In genomic region chrX:15738686-15739016, GRCh38 we compare ENCODE assay signal across 8 cellular contexts. TPM values are rescaled to one million over a fixed set of nuclear protein-coding genes. Genes with fewer than 3 reads are reported as not detected.
A peak's percentile ranks its signal among the peaks of the same experiment; 100 is the strongest.
DNase-seq lines count a peak whose midpoint lies in the region; ATAC-seq, FAIRE-seq and TF ChIP-seq lines count a peak whose summit lies in the region.

No MANE protein-coding gene starts in this region.

- intact Hi-C loops in CD4-positive, alpha-beta memory T cell (cut with micrococcal nuclease): loop anchor here (1.0 to 2.0 kb wide), 6 partner anchors 12 to 116 kb away; partner anchors contain the start of genes AP1S2 and ZRSR2

- H3K9me3 ChIP-seq in CD4-positive, alpha-beta memory T cell (ENCODE audit: control insufficient read depth in 1 of 2, low read length in 2 of 2): no peaks in the 10 kb centered on the region
- H3K9me3 ChIP-seq in OCI-LY3 (ENCODE audit: insufficient read depth, low read length): no peaks in the 10 kb centered on the region
- no peaks in the 10 kb centered on the region for H3K9me3 ChIP-seq in neural progenitor cell (ENCODE audit: low read depth)

- H3K4me1 ChIP-seq in CD4-positive, alpha-beta memory T cell (ENCODE audit: insufficient read depth, low read length): peaks cover 45% of the 10 kb centered on the region
- peaks cover 6% of the 10 kb centered on the region for H3K4me1 ChIP-seq in OCI-LY3 (ENCODE audit: low read length)
- peaks cover 6% of the 10 kb centered on the region for H3K4me1 ChIP-seq in neural progenitor cell

- H3K36me3 Mint-ChIP-seq in CD4-positive, alpha-beta memory T cell: peaks cover 20 to 36% of the 10 kb centered on the region in 2 donors
- peaks cover 16% of the 10 kb centered on the region for H3K36me3 Mint-ChIP-seq in neural progenitor cell

- H3K9me3 Mint-ChIP-seq in CD4-positive, alpha-beta memory T cell: peaks cover 0 to 2% (median 0%) of the 10 kb centered on the region in 8 donors
- peaks cover 2% of the 10 kb centered on the region for H3K9me3 Mint-ChIP-seq in neural progenitor cell

- in situ Hi-C loops in GM13976 (cut with MboI; ENCODE audit: low sequenced_read_pairs, unreplicated experiment): no loop called here

- H3K4me2 ChIP-seq in OCI-LY3 (ENCODE audit: low read length) (peak overlapping the region; percentile 82), neural progenitor cell (peak overlapping the region; percentile 89)

- DNase-seq in CD4-positive, alpha-beta memory T cell: no peak
- peak; percentile 13 for DNase-seq in effector CD4-positive, alpha-beta T cell
- no peak for DNase-seq in neural progenitor cell (ENCODE audit: low spot score)
- no peak for DNase-seq in GM13976 (ENCODE audit: low spot score)
- DNase-seq in GM19239 (ENCODE audit: insufficient read length, low spot score): no peak
- DNase-seq in GF-D8 (lab: John Stamatoyannopoulos, UW): no peak

- H2AFZ ChIP-seq in OCI-LY3 (ENCODE audit: low read depth, low read length): no peak overlapping the region
- H2AFZ ChIP-seq in neural progenitor cell (replicated peaks): peak overlapping the region; percentile 65

- H3K4me3 ChIP-seq in CD4-positive, alpha-beta memory T cell (ENCODE audit: low read length in 2 of 2): peak overlapping the region; percentile 57 to 81
- H3K4me3 ChIP-seq in OCI-LY3 (ENCODE audit: low read length): peak overlapping the region; percentile 73
- peak overlapping the region; percentile 72 for H3K4me3 ChIP-seq in neural progenitor cell

- H4K20me1 ChIP-seq in OCI-LY3 (ENCODE audit: insufficient read depth, low read length): no peaks in the 10 kb centered on the region
- no peaks in the 10 kb centered on the region for H4K20me1 ChIP-seq in neural progenitor cell (ENCODE audit: low read depth)

- CTCF ChIA-PET in CD4-positive, alpha-beta memory T cell (lab: Charles Lee; ENCODE audit: partially characterized antibody): interaction anchor here (0.6 to 4.2 kb wide), 11 partner anchors 9 to 116 kb away, joined by 3 to 33 read pairs (median 4); partner anchors contain the start of gene AP1S2

- H3K27ac Mint-ChIP-seq in CD4-positive, alpha-beta memory T cell: peak overlapping the region; percentile 93 to 99 (median 97)
- no peak overlapping the region for H3K27ac Mint-ChIP-seq in neural progenitor cell

- ATAC-seq in GM19324 (IDR thresholded peaks at IDR 0.05; ENCODE audit: low FRiP score, unreplicated experiment): no peak

- H3K4me1 Mint-ChIP-seq in CD4-positive, alpha-beta memory T cell: peaks cover 35 to 61% (median 49%) of the 10 kb centered on the region in 4 donors
- H3K4me1 Mint-ChIP-seq in neural progenitor cell: peaks cover 12% of the 10 kb centered on the region

- no peaks in the 10 kb centered on the region for H3K27me3 ChIP-seq in CD4-positive, alpha-beta memory T cell (ENCODE audit: insufficient read depth, low read length)
- H3K27me3 ChIP-seq in OCI-LY3 (ENCODE audit: low read depth, low read length) (0 out of 2 replicates have a peak, but pooled peaks cover 3% of the 10 kb centered on the region), neural progenitor cell (peaks cover 18% of the 10 kb centered on the region)

- no peaks in the 10 kb centered on the region for H3K79me2 ChIP-seq in OCI-LY3 (ENCODE audit: low read length)
- H3K79me2 ChIP-seq in neural progenitor cell (ENCODE audit: low read depth): no peaks in the 10 kb centered on the region

- no peak for TF ChIP-seq CTCF in OCI-LY3 (IDR thresholded peaks at IDR 0.05; ENCODE audit: low read depth, low read length)
- no peak for TF ChIP-seq CTCF in neural progenitor cell (IDR thresholded peaks at IDR 0.05)
- TF ChIP-seq CTCF in GM13976 (IDR thresholded peaks at IDR 0.05; ENCODE audit: borderline replicate concordance, control extremely low read depth, extremely low read depth, insufficient read depth, missing control alignments): no peak

- H3K9ac ChIP-seq in OCI-LY3 (ENCODE audit: low read length): no peak overlapping the region
- no peak overlapping the region for H3K9ac ChIP-seq in neural progenitor cell

- POLR2A ChIA-PET in CD4-positive, alpha-beta memory T cell (lab: Charles Lee; ENCODE audit: partially characterized antibody): interaction anchor here (0.8 to 6.0 kb wide), 9 partner anchors 13 to 403 kb away, joined by 3 to 294 read pairs (median 21); partner anchors contain the start of genes AP1S2, PIGA and ZRSR2

- no peak for FAIRE-seq in GM19239 (lab: Jason Lieb, UNC)

- H3F3A ChIP-seq in neural progenitor cell (ENCODE audit: low read depth): no peaks in the 10 kb centered on the region

- peak overlapping the region; percentile 87 for H3K27ac ChIP-seq in CD4-positive, alpha-beta memory T cell (ENCODE audit: low read depth, low read length)
- H3K27ac ChIP-seq in OCI-LY3 (ENCODE audit: low read length) (no peak overlapping the region), neural progenitor cell (no peak overlapping the region)

- H3K4me3 Mint-ChIP-seq in CD4-positive, alpha-beta memory T cell: peak overlapping the region; percentile 94 to 99 (median 97)
- peak overlapping the region; percentile 85 for H3K4me3 Mint-ChIP-seq in neural progenitor cell

- no peaks in the 10 kb centered on the region for H3K36me3 ChIP-seq in CD4-positive, alpha-beta memory T cell (ENCODE audit: insufficient read depth, low read length)
- H3K36me3 ChIP-seq in OCI-LY3 (replicated peaks; ENCODE audit: low read depth, low read length): no peaks in the 10 kb centered on the region
- no peaks in the 10 kb centered on the region for H3K36me3 ChIP-seq in neural progenitor cell

- H3K27me3 Mint-ChIP-seq in CD4-positive, alpha-beta memory T cell: no peaks in the 10 kb centered on the region
- H3K27me3 Mint-ChIP-seq in neural progenitor cell (ENCODE audit: insufficient read depth, low read depth): peaks cover 9% of the 10 kb centered on the region

RNA-seq across cellular contexts. Expression of gene CA5B, which starts 0.6 kb away (rescaled TPM):
- total RNA-seq in CD4-positive, alpha-beta memory T cell: 10 to 100 TPM; 45.7 to 54.5 TPM
- 100 to 1,000 TPM in 1 of 2 donors, 10 to 100 TPM in 1; 89.2 to 164 TPM for polyA plus RNA-seq in CD4-positive, alpha-beta memory T cell
- 5.6 and 6.7 TPM in 2 replicates for total RNA-seq in neural progenitor cell (ENCODE audit: low replicate concordance)

RNA-seq across cellular contexts. Expression of gene ZRSR2, which starts 51.6 kb away (rescaled TPM):
- total RNA-seq in CD4-positive, alpha-beta memory T cell: 10 to 100 TPM; 30.1 to 30.7 TPM
- 10 to 100 TPM; 19.5 to 42.2 TPM for polyA plus RNA-seq in CD4-positive, alpha-beta memory T cell
- total RNA-seq in neural progenitor cell (ENCODE audit: low replicate concordance): 8.6 and 15.2 TPM in 2 replicates
